Comparison of ENCODE assay signal across 33 cellular contexts in the genomic region with DNA sequence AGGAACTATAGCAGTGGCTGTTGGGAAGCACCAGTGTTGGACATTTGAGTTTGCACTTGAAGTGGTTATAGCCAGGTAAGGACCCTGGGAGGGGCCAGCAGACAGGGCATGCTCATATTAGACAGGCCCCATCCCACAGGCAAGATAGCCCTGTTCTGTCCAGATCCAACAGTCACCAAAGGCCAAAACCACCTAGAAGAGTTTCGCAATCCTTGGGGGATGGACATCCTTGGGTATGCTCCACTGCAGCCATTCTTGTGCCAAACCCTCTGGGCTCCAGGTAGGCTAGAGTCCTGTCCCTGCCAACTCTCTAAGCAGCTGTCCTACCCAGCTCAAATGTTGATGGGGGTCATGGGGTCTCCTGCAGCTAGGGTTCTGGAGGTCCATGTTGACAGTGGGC.
"Had no signal": no experiment of that assay in that cellular context is flagged by ENCODE, and none has a peak within 500 bp of the region (broad histone marks: within the 10 kb centered on the region; RNA-seq: fewer than 3 reads in every experiment).

No MANE protein-coding gene starts in this region.

- H3K36me3 ChIP-seq: ascending aorta, cardiac muscle cell had no signal

- H3K27ac Mint-ChIP-seq: activated B cell treated with CpG ODN at 0.5 μM for 24 hours; activated CD4-positive, alpha-beta memory T cell treated with anti-CD3 and anti-CD28 coated beads, Interleukin-2, amount 10 ng/mL, durations not matched to agents 7 days and 5 days; activated CD4-positive, alpha-beta T cell treated with anti-CD3 and anti-CD28 coated beads, Interleukin-2, amount 10 ng/mL, durations not matched to agents 24 days and 14 days; activated CD8-positive, alpha-beta memory T cell treated with anti-CD3 and anti-CD28 coated beads, Interleukin-2, amount 10 ng/mL, durations not matched to agents 7 days and 5 days; activated CD8-positive, alpha-beta T cell treated with anti-CD3 and anti-CD28 coated beads, Interleukin-2, amount 10 ng/mL, durations not matched to agents 7 days and 5 days; activated naive CD4-positive, alpha-beta T cell treated with anti-CD3 and anti-CD28 coated beads, Interleukin-2, amount 10 ng/mL, durations not matched to agents 7 days and 5 days; activated naive CD4-positive, alpha-beta T cell treated with anti-CD3 and anti-CD28 coated beads, Interleukin-2, amount 50 U/mL, for 24 hours; activated naive CD8-positive, alpha-beta T cell; activated naive CD8-positive, alpha-beta T cell treated with anti-CD3 and anti-CD28 coated beads, Interleukin-2, amount 10 ng/mL, durations not matched to agents 7 days and 5 days; activated naive CD8-positive, alpha-beta T cell treated with anti-CD3 and anti-CD28 coated beads, Interleukin-2, amount 50 U/mL, for 24 hours; activated T-cell treated with anti-CD3 and anti-CD28 coated beads, Interleukin-2, amount 50 U/mL, for 24 hours; activated T-helper 2 cell treated with anti-CD3 and anti-CD28 coated beads, Interferon-gamma antibody, Interleukin-2, Interleukin-4, amounts not matched to agents 10 μg/mL and 5 μg/mL and 100 μg/mL, durations not matched to agents 14 hours and 24 hours and 36 hours; brain; T-helper 1 cell treated with Interleukin-12 subunit alpha and Interleukin-12 subunit beta and Interleukin-4 antibody, amounts not matched to agents 30 μg/mL and 1 μg/mL, for 36 hours; T-helper 2 cell treated with Interferon-gamma antibody and Interleukin-4, amounts not matched to agents 5 μg/mL and 100 μg/mL, for 36 hours had no signal

- H3K27me3 Mint-ChIP-seq: activated CD4-positive, alpha-beta memory T cell treated with anti-CD3 and anti-CD28 coated beads, Interleukin-2, amount 10 ng/mL, durations not matched to agents 7 days and 5 days; activated CD4-positive, alpha-beta T cell treated with anti-CD3 and anti-CD28 coated beads, Interleukin-2, amount 10 ng/mL, durations not matched to agents 24 days and 14 days; activated naive CD4-positive, alpha-beta T cell treated with anti-CD3 and anti-CD28 coated beads, Interleukin-2, amount 10 ng/mL, durations not matched to agents 7 days and 5 days; activated naive CD8-positive, alpha-beta T cell; activated naive CD8-positive, alpha-beta T cell treated with anti-CD3 and anti-CD28 coated beads, Interleukin-2, amount 10 ng/mL, durations not matched to agents 7 days and 5 days; activated T-cell treated with anti-CD3 and anti-CD28 coated beads, Interleukin-2, amount 50 U/mL, for 24 hours had no signal

- H3K4me3 Mint-ChIP-seq: activated B cell treated with CpG ODN at 0.5 μM for 24 hours; activated CD4-positive, alpha-beta memory T cell treated with anti-CD3 and anti-CD28 coated beads, Interleukin-2, amount 10 ng/mL, durations not matched to agents 7 days and 5 days; activated CD4-positive, alpha-beta T cell treated with anti-CD3 and anti-CD28 coated beads, Interleukin-2, amount 10 ng/mL, durations not matched to agents 24 days and 14 days; activated CD8-positive, alpha-beta memory T cell treated with anti-CD3 and anti-CD28 coated beads, Interleukin-2, amount 10 ng/mL, durations not matched to agents 7 days and 5 days; activated CD8-positive, alpha-beta T cell treated with anti-CD3 and anti-CD28 coated beads, Interleukin-2, amount 10 ng/mL, durations not matched to agents 7 days and 5 days; activated naive CD4-positive, alpha-beta T cell treated with anti-CD3 and anti-CD28 coated beads, Interleukin-2, amount 10 ng/mL, durations not matched to agents 7 days and 5 days; activated naive CD4-positive, alpha-beta T cell treated with anti-CD3 and anti-CD28 coated beads, Interleukin-2, amount 50 U/mL, for 24 hours; activated naive CD8-positive, alpha-beta T cell; activated naive CD8-positive, alpha-beta T cell treated with anti-CD3 and anti-CD28 coated beads, Interleukin-2, amount 10 ng/mL, durations not matched to agents 7 days and 5 days; activated naive CD8-positive, alpha-beta T cell treated with anti-CD3 and anti-CD28 coated beads, Interleukin-2, amount 50 U/mL, for 24 hours; activated T-cell treated with anti-CD3 and anti-CD28 coated beads, Interleukin-2, amount 50 U/mL, for 24 hours; brain; central memory CD8-positive, alpha-beta T cell; T-helper 1 cell treated with Interleukin-12 subunit alpha and Interleukin-12 subunit beta and Interleukin-4 antibody, amounts not matched to agents 30 μg/mL and 1 μg/mL, for 36 hours; T-helper 2 cell treated with Interferon-gamma antibody and Interleukin-4, amounts not matched to agents 5 μg/mL and 100 μg/mL, for 36 hours had no signal

- H3K4me1 ChIP-seq: ascending aorta had no signal

- H3K9me3 Mint-ChIP-seq: activated naive CD8-positive, alpha-beta T cell treated with anti-CD3 and anti-CD28 coated beads, Interleukin-2, amount 10 ng/mL, durations not matched to agents 7 days and 5 days; activated T-cell treated with anti-CD3 and anti-CD28 coated beads, Interleukin-2, amount 50 U/mL, for 24 hours; T-helper 2 cell treated with Interferon-gamma antibody and Interleukin-4, amounts not matched to agents 5 μg/mL and 100 μg/mL, for 36 hours had no signal

- ATAC-seq: activated CD8-positive, alpha-beta memory T cell treated with anti-CD3 and anti-CD28 coated beads, Interleukin-2, amount 10 ng/mL, durations not matched to agents 7 days and 5 days; activated CD8-positive, alpha-beta T cell treated with anti-CD3 and anti-CD28 coated beads, Interleukin-2, amount 10 ng/mL, durations not matched to agents 7 days and 5 days; activated naive CD8-positive, alpha-beta T cell treated with anti-CD3 and anti-CD28 coated beads, Interleukin-2, amount 50 U/mL, for 24 hours had no signal

- H3K36me3 Mint-ChIP-seq: activated CD8-positive, alpha-beta memory T cell treated with anti-CD3 and anti-CD28 coated beads, Interleukin-2, amount 10 ng/mL, durations not matched to agents 7 days and 5 days; activated naive CD4-positive, alpha-beta T cell treated with anti-CD3 and anti-CD28 coated beads, Interleukin-2, amount 10 ng/mL, durations not matched to agents 7 days and 5 days; activated naive CD4-positive, alpha-beta T cell treated with anti-CD3 and anti-CD28 coated beads, Interleukin-2, amount 50 U/mL, for 24 hours; activated naive CD8-positive, alpha-beta T cell; activated naive CD8-positive, alpha-beta T cell treated with anti-CD3 and anti-CD28 coated beads, Interleukin-2, amount 10 ng/mL, durations not matched to agents 7 days and 5 days; brain had no signal

- H3K27me3 ChIP-seq: ascending aorta, cardiac muscle cell had no signal

- DNase-seq: activated B cell treated with CpG ODN at 0.5 μM for 24 hours; activated CD4-positive, alpha-beta memory T cell treated with anti-CD3 and anti-CD28 coated beads, Interleukin-2, amount 10 ng/mL, durations not matched to agents 7 days and 5 days; activated CD4-positive, alpha-beta T cell treated with anti-CD3 and anti-CD28 coated beads for 4 hours; activated CD4-positive, alpha-beta T cell treated with anti-CD3 and anti-CD28 coated beads, Interleukin-2, amount 10 ng/mL, durations not matched to agents 24 days and 14 days; activated CD4-positive, alpha-beta T cell treated with anti-CD3 and anti-CD28 coated beads, Interleukin-2, amount 50 U/mL, for 1 hour; activated CD4-positive, alpha-beta T cell treated with anti-CD3 and anti-CD28 coated beads, Interleukin-2, amount 50 U/mL, for 4 hours; activated CD4-positive, CD25-positive, alpha-beta regulatory T cell treated with anti-CD3 and anti-CD28 coated beads, Interleukin-2, amount 50 U/mL, for 72 hours; activated CD8-positive, alpha-beta memory T cell treated with anti-CD3 and anti-CD28 coated beads for 24 hours; activated CD8-positive, alpha-beta memory T cell treated with anti-CD3 and anti-CD28 coated beads, Interleukin-2, amount 10 ng/mL, durations not matched to agents 7 days and 5 days; activated CD8-positive, alpha-beta memory T cell treated with anti-CD3 and anti-CD28 coated beads, Interleukin-2, amount 50 U/mL, for 48 hours; activated CD8-positive, alpha-beta T cell treated with anti-CD3 and anti-CD28 coated beads, Interleukin-2, amount 10 ng/mL, durations not matched to agents 7 days and 5 days; activated effector memory CD4-positive, alpha-beta T cell treated with Interleukin-2 at 50 U/mL for 16 hours; activated gamma-delta T cell; activated naive CD4-positive, alpha-beta T cell treated with anti-CD3 and anti-CD28 coated beads, Interleukin-2, amount 10 ng/mL, durations not matched to agents 7 days and 5 days; activated naive CD4-positive, alpha-beta T cell treated with Interleukin-2 at 50 U/mL for 16 hours; activated naive CD8-positive, alpha-beta T cell treated with anti-CD3 and anti-CD28 coated beads, Interleukin-2, amount 10 ng/mL, durations not matched to agents 7 days and 5 days; activated naive CD8-positive, alpha-beta T cell treated with anti-CD3 and anti-CD28 coated beads, Interleukin-2, amount 50 U/mL, for 24 hours; activated T-cell treated with anti-CD3 and anti-CD28 coated beads, Interleukin-2, amount 50 U/mL, for 24 hours; activated T-cell treated with anti-CD3 and anti-CD28 coated beads, Interleukin-2, amount 50 U/mL, for 48 hours; amygdala; cerebellar nuclear complex; T-helper 9 cell had no signal

- H3K27ac ChIP-seq: ascending aorta, cardiac muscle cell, VCaP had no signal

- H3K4me1 Mint-ChIP-seq: activated B cell treated with CpG ODN at 0.5 μM for 24 hours; activated CD4-positive, alpha-beta memory T cell treated with anti-CD3 and anti-CD28 coated beads, Interleukin-2, amount 10 ng/mL, durations not matched to agents 7 days and 5 days; activated CD4-positive, alpha-beta T cell treated with anti-CD3 and anti-CD28 coated beads, Interleukin-2, amount 10 ng/mL, durations not matched to agents 24 days and 14 days; activated CD8-positive, alpha-beta memory T cell treated with anti-CD3 and anti-CD28 coated beads, Interleukin-2, amount 10 ng/mL, durations not matched to agents 7 days and 5 days; activated naive CD4-positive, alpha-beta T cell treated with anti-CD3 and anti-CD28 coated beads, Interleukin-2, amount 10 ng/mL, durations not matched to agents 7 days and 5 days; activated naive CD4-positive, alpha-beta T cell treated with anti-CD3 and anti-CD28 coated beads, Interleukin-2, amount 50 U/mL, for 24 hours; activated naive CD8-positive, alpha-beta T cell treated with anti-CD3 and anti-CD28 coated beads, Interleukin-2, amount 10 ng/mL, durations not matched to agents 7 days and 5 days; activated naive CD8-positive, alpha-beta T cell treated with anti-CD3 and anti-CD28 coated beads, Interleukin-2, amount 50 U/mL, for 24 hours; brain; central memory CD8-positive, alpha-beta T cell had no signal

- FAIRE-seq: bronchial epithelial cell had no signal

- H3K4me3 ChIP-seq: ascending aorta, cardiac muscle cell had no signal
